Comparison of ENCODE assay signal across 2 cellular contexts in the genomic region with DNA sequence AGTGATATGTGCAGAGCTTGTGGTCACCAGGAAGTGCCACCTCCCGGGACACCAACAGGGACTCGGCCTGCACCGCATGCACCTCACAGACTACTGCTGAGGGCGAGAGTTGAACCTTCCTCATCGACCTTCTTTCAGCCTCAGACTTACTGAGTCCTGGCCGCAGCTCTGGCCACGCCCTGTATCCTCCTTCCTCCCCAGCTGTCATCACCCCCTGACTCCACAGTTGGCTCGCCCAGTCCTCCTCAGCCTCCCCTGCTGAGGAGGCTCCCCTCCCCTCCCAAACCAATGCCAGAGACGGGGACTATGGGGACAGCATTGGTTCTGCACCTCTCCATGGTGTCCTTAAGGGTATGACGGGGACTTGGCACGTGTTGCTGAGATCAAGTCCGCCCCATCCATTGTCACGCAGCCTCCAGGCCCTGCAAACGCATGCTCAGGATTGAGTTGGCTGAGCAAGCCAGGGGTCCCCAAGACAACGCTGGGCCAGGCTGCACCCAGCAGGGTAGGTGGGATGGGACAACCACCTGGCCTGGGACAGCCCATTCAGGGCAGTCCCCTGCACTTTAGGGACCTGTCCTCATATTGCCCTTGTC.
TF ChIP-seq lines count a peak whose summit lies in the region.

No MANE protein-coding gene starts in this region.

TF ChIP-seq in HEK293, 187 proteins besides CTCF, POLR2A, EP300 and RAD21:
- TF ChIP-seq ZNF311 (tag by site-specific recombination; IDR thresholded peaks at IDR 0.05; ENCODE audit: borderline replicate concordance) (no peak), EGR2 (tag by site-specific recombination; IDR thresholded peaks at IDR 0.05; ENCODE audit: low read depth) (no peak), ZNF24 (tag by site-specific recombination; IDR thresholded peaks at IDR 0.05) (no peak), ZNF221 (tag by site-specific recombination; IDR thresholded peaks at IDR 0.05; ENCODE audit: borderline replicate concordance) (no peak), ZIC2 (tag by site-specific recombination; IDR thresholded peaks at IDR 0.05) (peak; percentile 33), KLF7 (tag by site-specific recombination; IDR thresholded peaks at IDR 0.05; ENCODE audit: borderline replicate concordance) (no peak), ZNF138 (tag by site-specific recombination; IDR thresholded peaks at IDR 0.05; ENCODE audit: borderline replicate concordance) (no peak), GLIS2 (tag by site-specific recombination; IDR thresholded peaks at IDR 0.05) (0 out of 2 replicates have a peak, but pooled peaks have one; percentile 3), GLIS1 (tag by site-specific recombination; IDR thresholded peaks at IDR 0.05) (peak; percentile 41; the same call in 1 of the 2 replicates), ZNF350 (tag by site-specific recombination; IDR thresholded peaks at IDR 0.05) (no peak)

TF ChIP-seq in K562, 482 proteins besides CTCF, POLR2A, EP300 and RAD21:
- TF ChIP-seq NRF1 (conservative IDR thresholded peaks at IDR 0.05 in 1 of 2, IDR thresholded peaks at IDR 0.05 in 1 of 2) (peak; percentile 56 to 68), HDAC1 (IDR thresholded peaks at IDR 0.05) (no peak), CBFA2T2 (conservative IDR thresholded peaks at IDR 0.05) (no peak), WHSC1 (IDR thresholded peaks at IDR 0.05; ENCODE audit: low read length) (no peak), PHF8 (IDR thresholded peaks at IDR 0.05; ENCODE audit: borderline replicate concordance, low read length) (no peak), SMAD1 (IDR thresholded peaks at IDR 0.05; ENCODE audit: low read depth, low read length, partially characterized antibody) (no peak), ZNF644 (tag; IDR thresholded peaks at IDR 0.05; ENCODE audit: low read depth) (no peak), ZFP30 (CRISPR knock-in tag; IDR thresholded peaks at IDR 0.05; ENCODE audit: borderline replicate concordance) (no peak), PRDM10 (IDR thresholded peaks at IDR 0.05; ENCODE audit: partially characterized antibody) (peak; percentile 50), HNRNPH1 (optimal IDR thresholded peaks at IDR 0.05; ENCODE audit: low read depth, low read length) (no peak), CTBP1 (IDR thresholded peaks at IDR 0.05; ENCODE audit: borderline replicate concordance) (peak; percentile 53; the same call in 1 of the 2 replicates), MAX (CRISPR knock-in tag; IDR thresholded peaks at IDR 0.05) (peak; percentile 69; the same call in 1 of the 2 replicates), SRSF7 (optimal IDR thresholded peaks at IDR 0.05; ENCODE audit: low read depth, low read length) (no peak), MEIS2 (IDR thresholded peaks at IDR 0.05; ENCODE audit: partially characterized antibody) (peak; percentile 66), FOXA3 (CRISPR knock-in tag; conservative IDR thresholded peaks at IDR 0.05 in 1 of 2, IDR thresholded peaks at IDR 0.05 in 1 of 2) (no peak), USF1 (CRISPR knock-in tag; IDR thresholded peaks at IDR 0.05) (peak; percentile 60), MAZ (CRISPR knock-in tag; conservative IDR thresholded peaks at IDR 0.05 in 1 of 2, IDR thresholded peaks at IDR 0.05 in 1 of 2) (no peak), ZNF263 (CRISPR knock-in tag; IDR thresholded peaks at IDR 0.05; ENCODE audit: borderline replicate concordance) (peak; percentile 96), TAF1 (IDR thresholded peaks at IDR 0.05; ENCODE audit: control insufficient read depth, extremely low read depth, insufficient read depth, low read length, severe bottlenecking) (no peak), NR2C2 (CRISPR knock-in tag; IDR thresholded peaks at IDR 0.05) (no peak), NR2C2 (tag; IDR thresholded peaks at IDR 0.05) (no peak), BHLHE40 (IDR thresholded peaks at IDR 0.05; ENCODE audit: low read length) (peak; percentile 56)
- TF ChIP-seq, protein P1, sequence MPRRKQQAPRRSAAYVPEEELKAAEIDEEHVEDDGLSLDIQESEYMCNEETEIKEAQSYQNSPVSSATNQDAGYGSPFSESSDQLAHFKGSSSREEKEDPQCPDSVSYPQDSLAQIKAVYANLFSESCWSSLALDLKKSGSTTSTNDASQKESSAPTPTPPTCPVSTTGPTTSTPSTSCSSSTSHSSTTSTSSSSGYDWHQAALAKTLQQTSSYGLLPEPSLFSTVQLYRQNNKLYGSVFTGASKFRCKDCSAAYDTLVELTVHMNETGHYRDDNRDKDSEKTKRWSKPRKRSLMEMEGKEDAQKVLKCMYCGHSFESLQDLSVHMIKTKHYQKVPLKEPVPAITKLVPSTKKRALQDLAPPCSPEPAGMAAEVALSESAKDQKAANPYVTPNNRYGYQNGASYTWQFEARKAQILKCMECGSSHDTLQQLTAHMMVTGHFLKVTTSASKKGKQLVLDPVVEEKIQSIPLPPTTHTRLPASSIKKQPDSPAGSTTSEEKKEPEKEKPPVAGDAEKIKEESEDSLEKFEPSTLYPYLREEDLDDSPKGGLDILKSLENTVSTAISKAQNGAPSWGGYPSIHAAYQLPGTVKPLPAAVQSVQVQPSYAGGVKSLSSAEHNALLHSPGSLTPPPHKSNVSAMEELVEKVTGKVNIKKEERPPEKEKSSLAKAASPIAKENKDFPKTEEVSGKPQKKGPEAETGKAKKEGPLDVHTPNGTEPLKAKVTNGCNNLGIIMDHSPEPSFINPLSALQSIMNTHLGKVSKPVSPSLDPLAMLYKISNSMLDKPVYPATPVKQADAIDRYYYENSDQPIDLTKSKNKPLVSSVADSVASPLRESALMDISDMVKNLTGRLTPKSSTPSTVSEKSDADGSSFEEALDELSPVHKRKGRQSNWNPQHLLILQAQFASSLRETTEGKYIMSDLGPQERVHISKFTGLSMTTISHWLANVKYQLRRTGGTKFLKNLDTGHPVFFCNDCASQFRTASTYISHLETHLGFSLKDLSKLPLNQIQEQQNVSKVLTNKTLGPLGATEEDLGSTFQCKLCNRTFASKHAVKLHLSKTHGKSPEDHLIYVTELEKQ (CRISPR knock-in tag; IDR thresholded peaks at IDR 0.05) = no peak
TF ChIP-seq in K562: peak in this region for 8.
